ENCODE assay signal across 12 cellular contexts in genomic region chr1:7290971-7291970, GRCh38.
DNase-seq lines count a peak whose midpoint lies in the region; ATAC-seq lines count a peak whose summit lies in the region.
"Had no signal": no experiment of that assay in that cellular context is flagged by ENCODE, and none has a peak within 500 bp of the region (broad histone marks: within the 10 kb centered on the region; RNA-seq: fewer than 3 reads in every experiment).

No MANE protein-coding gene starts in this region.

- peak overlapping the region; percentile 78 for H3K27ac ChIP-seq in subcutaneous abdominal adipose tissue (ENCODE audit: low read depth, low read length)
- H3K27ac ChIP-seq: foreskin keratinocyte had no signal

- no peak overlapping the region for H3K4me3 ChIP-seq in subcutaneous abdominal adipose tissue (ENCODE audit: low read depth in 1 of 5, low read length in 5 of 5)

- H3K36me3 ChIP-seq in subcutaneous abdominal adipose tissue (ENCODE audit: control insufficient read depth in 5 of 5, insufficient read depth in 5 of 5, low read length in 5 of 5): no peaks in the 10 kb centered on the region

- ATAC-seq in GM19035 (IDR thresholded peaks at IDR 0.05; ENCODE audit: unreplicated experiment) (no peak), GM18520 (IDR thresholded peaks at IDR 0.05; ENCODE audit: unreplicated experiment) (no peak)
- ATAC-seq: foreskin keratinocyte, HCT116 had no signal

- H3K27me3 ChIP-seq in subcutaneous abdominal adipose tissue (ENCODE audit: control insufficient read depth in 5 of 5, insufficient read depth in 4 of 5, low read length in 5 of 5): peaks cover 0 to 3% (median 0%) of the 10 kb centered on the region in 5 donors

- peaks cover 0 to 5% (median 0%) of the 10 kb centered on the region in 5 donors for H3K9me3 ChIP-seq in subcutaneous abdominal adipose tissue (ENCODE audit: control insufficient read depth in 5 of 5, low read length in 5 of 5)

- DNase-seq in HS-5 (ENCODE audit: low read depth) (peak; percentile 33), cerebellum (ENCODE audit: low spot score) (peak; percentile 16), iris pigment epithelial cell (ENCODE audit: low read depth) (peak; percentile 69), NCI-H748 treated with DMSO at 0.1 percent for 48 hours (lab: John Stamatoyannopoulos, UW) (no peak), GM19240 (ENCODE audit: insufficient read length, low spot score) (no peak)
- DNase-seq: DMS53, foreskin keratinocyte, NCI-H1694 had no signal

- peaks cover 3 to 21% (median 21%) of the 10 kb centered on the region in 5 donors for H3K4me1 ChIP-seq in subcutaneous abdominal adipose tissue (ENCODE audit: control insufficient read depth in 5 of 5, insufficient read depth in 5 of 5, low read length in 5 of 5)
- H3K4me1 ChIP-seq: foreskin keratinocyte had no signal

- H3K9ac ChIP-seq in subcutaneous abdominal adipose tissue (ENCODE audit: low read length in 5 of 5): peak overlapping the region in 1 of 5 donors; percentile 17

Comparison
In these comparisons a context has a peak if more than half of its experiments do, and no peak if none do; other contexts are left out.
1. DNase-seq: peak in HS-5 (single experiment), cerebellum (single experiment) and iris pigment epithelial cell (single experiment); none in NCI-H748 treated with DMSO at 0.1 percent for 48 hours (single experiment) and GM19240 (single experiment).